In genomic region chr11:28107726-28108618, GRCh38 we compare ENCODE assay signal across 1 cellular context.
TF ChIP-seq lines count a peak whose summit lies in the region.

KIF18A (minus strand) TSS chr11:28108156; CDS start chr11:28097947, 10,209 bp downstream.
A gene with protein sequence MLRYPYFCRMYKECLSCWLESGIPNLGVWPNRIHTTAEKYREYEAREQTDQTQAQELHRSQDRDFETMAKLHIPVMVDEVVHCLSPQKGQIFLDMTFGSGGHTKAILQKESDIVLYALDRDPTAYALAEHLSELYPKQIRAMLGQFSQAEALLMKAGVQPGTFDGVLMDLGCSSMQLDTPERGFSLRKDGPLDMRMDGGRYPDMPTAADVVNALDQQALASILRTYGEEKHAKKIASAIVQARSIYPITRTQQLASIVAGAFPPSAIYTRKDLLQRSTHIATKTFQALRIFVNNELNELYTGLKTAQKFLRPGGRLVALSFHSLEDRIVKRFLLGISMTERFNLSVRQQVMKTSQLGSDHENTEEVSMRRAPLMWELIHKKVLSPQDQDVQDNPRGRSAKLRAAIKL (plus strand): TSS chr11:28108388. CDS start chr11:28113335, 4,947 bp downstream.

TF ChIP-seq in HCT116, 20 proteins besides CTCF, POLR2A, EP300 and RAD21 (continued from another document):
- TF ChIP-seq, protein P1, sequence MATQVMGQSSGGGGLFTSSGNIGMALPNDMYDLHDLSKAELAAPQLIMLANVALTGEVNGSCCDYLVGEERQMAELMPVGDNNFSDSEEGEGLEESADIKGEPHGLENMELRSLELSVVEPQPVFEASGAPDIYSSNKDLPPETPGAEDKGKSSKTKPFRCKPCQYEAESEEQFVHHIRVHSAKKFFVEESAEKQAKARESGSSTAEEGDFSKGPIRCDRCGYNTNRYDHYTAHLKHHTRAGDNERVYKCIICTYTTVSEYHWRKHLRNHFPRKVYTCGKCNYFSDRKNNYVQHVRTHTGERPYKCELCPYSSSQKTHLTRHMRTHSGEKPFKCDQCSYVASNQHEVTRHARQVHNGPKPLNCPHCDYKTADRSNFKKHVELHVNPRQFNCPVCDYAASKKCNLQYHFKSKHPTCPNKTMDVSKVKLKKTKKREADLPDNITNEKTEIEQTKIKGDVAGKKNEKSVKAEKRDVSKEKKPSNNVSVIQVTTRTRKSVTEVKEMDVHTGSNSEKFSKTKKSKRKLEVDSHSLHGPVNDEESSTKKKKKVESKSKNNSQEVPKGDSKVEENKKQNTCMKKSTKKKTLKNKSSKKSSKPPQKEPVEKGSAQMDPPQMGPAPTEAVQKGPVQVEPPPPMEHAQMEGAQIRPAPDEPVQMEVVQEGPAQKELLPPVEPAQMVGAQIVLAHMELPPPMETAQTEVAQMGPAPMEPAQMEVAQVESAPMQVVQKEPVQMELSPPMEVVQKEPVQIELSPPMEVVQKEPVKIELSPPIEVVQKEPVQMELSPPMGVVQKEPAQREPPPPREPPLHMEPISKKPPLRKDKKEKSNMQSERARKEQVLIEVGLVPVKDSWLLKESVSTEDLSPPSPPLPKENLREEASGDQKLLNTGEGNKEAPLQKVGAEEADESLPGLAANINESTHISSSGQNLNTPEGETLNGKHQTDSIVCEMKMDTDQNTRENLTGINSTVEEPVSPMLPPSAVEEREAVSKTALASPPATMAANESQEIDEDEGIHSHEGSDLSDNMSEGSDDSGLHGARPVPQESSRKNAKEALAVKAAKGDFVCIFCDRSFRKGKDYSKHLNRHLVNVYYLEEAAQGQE (IDR thresholded peaks at IDR 0.05; ENCODE audit: low read depth), result no peak
- TF ChIP-seq SIN3A (IDR thresholded peaks at IDR 0.05; ENCODE audit: low read depth), result peak; percentile 96
- peak; percentile 87 for TF ChIP-seq SP1 (IDR thresholded peaks at IDR 0.05; ENCODE audit: low read depth)
- TF ChIP-seq EGR1 (IDR thresholded peaks at IDR 0.05; ENCODE audit: low read depth), result peak; percentile 51; the same call in 1 of the 2 replicates
- TF ChIP-seq ZBTB33 (IDR thresholded peaks at IDR 0.05; ENCODE audit: extremely low read depth, insufficient replicate concordance, low read length), result no peak
TF ChIP-seq in HCT116: peak in this region for 9.
